3 cellular contexts compared by ENCODE assay signal in genomic region chr1:2684878-2685277, GRCh38. TPM values are rescaled to one million over a fixed set of nuclear protein-coding genes. Genes with fewer than 3 reads are reported as not detected.
"Had no signal": no experiment of that assay in that cellular context is flagged by ENCODE, and none has a peak within 500 bp of the region (broad histone marks: within the 10 kb centered on the region; RNA-seq: fewer than 3 reads in every experiment).

No MANE protein-coding gene starts in this region.

RNA-seq across cellular contexts. Expression of gene MMEL1, which starts 52.1 kb away (rescaled TPM):
- total RNA-seq: body of pancreas, foreskin keratinocyte, gastrocnemius medialis had no signal
